ENCODE assay signal across 13 cellular contexts in the genomic region with DNA sequence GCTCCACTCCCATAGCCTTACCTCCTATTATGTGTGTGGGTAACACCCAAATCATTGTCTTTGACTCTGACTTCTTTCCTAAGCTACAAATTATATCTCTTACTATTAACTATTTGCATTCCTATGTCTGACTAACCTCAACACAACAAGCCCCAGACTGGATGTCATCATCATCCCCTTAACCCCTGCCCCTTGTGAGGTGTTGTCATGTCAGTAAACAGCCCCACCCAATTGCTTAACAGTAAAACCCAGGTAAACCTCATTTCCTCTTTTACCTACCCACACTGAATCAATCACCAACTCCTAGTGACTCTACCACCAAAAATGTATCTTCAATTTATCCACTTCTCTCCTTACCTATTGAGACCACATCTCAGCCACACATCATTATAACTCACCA. TPM values are rescaled to one million over a fixed set of nuclear protein-coding genes. Genes with fewer than 3 reads are reported as not detected.
A peak's percentile ranks its signal among the peaks of the same experiment; 100 is the strongest.
DNase-seq lines count a peak whose midpoint lies in the region; ATAC-seq and TF ChIP-seq lines count a peak whose summit lies in the region.
"Had no signal": no experiment of that assay in that cellular context is flagged by ENCODE, and none has a peak within 500 bp of the region (broad histone marks: within the 10 kb centered on the region; RNA-seq: fewer than 3 reads in every experiment).

No MANE protein-coding gene starts in this region.

- TF ChIP-seq POLR2A in gastrocnemius medialis (IDR thresholded peaks at IDR 0.05), result no peak

- no peak for TF ChIP-seq CTCF in fibroblast of pulmonary artery (IDR thresholded peaks at IDR 0.05; ENCODE audit: low read length, missing control alignments)
- no peak for TF ChIP-seq CTCF in type B pancreatic cell (conservative IDR thresholded peaks at IDR 0.05)
- TF ChIP-seq CTCF in gastrocnemius medialis (IDR thresholded peaks at IDR 0.05 in 4 of 5, conservative IDR thresholded peaks at IDR 0.05 in 1 of 5), result no peak

- H3K4me1 ChIP-seq in gastrocnemius medialis, result peaks cover 27 to 52% of the 10 kb centered on the region in 2 donors

- in situ Hi-C loops in gastrocnemius medialis (cut with MboI; ENCODE audit: low sequenced_read_pairs in 4 of 4), result no loop called here

- DNase-seq in stimulated activated naive CD8-positive, alpha-beta T cell treated with anti-CD3 and anti-CD28 coated beads, Interleukin-15, Interleukin-2, amounts not matched to agents 100 U/mL and 50 U/mL, for 24 hours, result no peak
- no peak for DNase-seq in T-helper 17 cell
- peak; percentile 24 for DNase-seq in fibroblast of pulmonary artery (ENCODE audit: low read depth)
- DNase-seq in type B pancreatic cell (ENCODE audit: extremely low spot score, unreplicated experiment), result no peak
- no peak for DNase-seq in gastrocnemius medialis
- DNase-seq in sciatic nerve (ENCODE audit: low spot score), result no peak
- DNase-seq: activated T-cell treated with anti-CD3 and anti-CD28 coated beads, Interleukin-2, amount 50 U/mL, for 1 hour; AML-193; NCI-H2029 treated with DMSO at 0.1 percent for 48 hours; right lobe of liver; tibial artery had no signal

- no peak for ATAC-seq in stimulated activated naive CD8-positive, alpha-beta T cell treated with anti-CD3 and anti-CD28 coated beads, Interleukin-15, Interleukin-2, amounts not matched to agents 100 U/mL and 50 U/mL, for 24 hours
- ATAC-seq in T-helper 17 cell, result no peak
- no peak for ATAC-seq in gastrocnemius medialis
- no peak for ATAC-seq in GM21381 (IDR thresholded peaks at IDR 0.05; ENCODE audit: unreplicated experiment)
- no peak for ATAC-seq in sciatic nerve

- H3K27me3 Mint-ChIP-seq in stimulated activated naive CD8-positive, alpha-beta T cell treated with anti-CD3 and anti-CD28 coated beads, Interleukin-15, Interleukin-2, amounts not matched to agents 100 ng/mL and 50 ng/mL, for 24 hours, result no peaks in the 10 kb centered on the region
- H3K27me3 Mint-ChIP-seq in T-helper 17 cell (no peaks in the 10 kb centered on the region), type B pancreatic cell (no peaks in the 10 kb centered on the region)

- H3K27ac Mint-ChIP-seq in stimulated activated naive CD8-positive, alpha-beta T cell treated with anti-CD3 and anti-CD28 coated beads, Interleukin-15, Interleukin-2, amounts not matched to agents 100 ng/mL and 50 ng/mL, for 24 hours, result no peak overlapping the region
- H3K27ac Mint-ChIP-seq in T-helper 17 cell (peak overlapping the region; percentile 99), type B pancreatic cell (peak overlapping the region; percentile 62)

- H3K9me3 ChIP-seq in T-helper 17 cell (ENCODE audit: control insufficient read depth, low read length, poor library complexity, severe bottlenecking) (no peaks in the 10 kb centered on the region), gastrocnemius medialis (no peaks in the 10 kb centered on the region)
- H3K9me3 ChIP-seq: right lobe of liver, tibial artery had no signal

- peaks cover 18% of the 10 kb centered on the region for H3K36me3 Mint-ChIP-seq in stimulated activated naive CD8-positive, alpha-beta T cell treated with anti-CD3 and anti-CD28 coated beads, Interleukin-15, Interleukin-2, amounts not matched to agents 100 ng/mL and 50 ng/mL, for 24 hours (ENCODE audit: low read depth)
- H3K36me3 Mint-ChIP-seq in T-helper 17 cell (ENCODE audit: low read depth) (peaks cover 8% of the 10 kb centered on the region), type B pancreatic cell (peaks cover 12% of the 10 kb centered on the region)

- intact Hi-C loops in gastrocnemius medialis (cut with DNase I; ENCODE audit: low total_unique reads), result loop anchor here (5.0 kb wide), 1 partner anchor 129 kb away; no protein-coding TSS in a partner anchor
- intact Hi-C loops in sciatic nerve (cut with DNase I), result no loop called here

- H3K4me3 Mint-ChIP-seq in stimulated activated naive CD8-positive, alpha-beta T cell treated with anti-CD3 and anti-CD28 coated beads, Interleukin-15, Interleukin-2, amounts not matched to agents 100 ng/mL and 50 ng/mL, for 24 hours, result peak overlapping the region; percentile 46
- H3K4me3 Mint-ChIP-seq in T-helper 17 cell (no peak overlapping the region), type B pancreatic cell (peak overlapping the region; percentile 35)

- H3K27ac ChIP-seq in gastrocnemius medialis, result no peak overlapping the region
- H3K27ac ChIP-seq: right lobe of liver, tibial artery had no signal

- no peaks in the 10 kb centered on the region for H3K9me3 Mint-ChIP-seq in stimulated activated naive CD8-positive, alpha-beta T cell treated with anti-CD3 and anti-CD28 coated beads, Interleukin-15, Interleukin-2, amounts not matched to agents 100 ng/mL and 50 ng/mL, for 24 hours
- H3K9me3 Mint-ChIP-seq in type B pancreatic cell, result no peaks in the 10 kb centered on the region

- H3K4me1 Mint-ChIP-seq in stimulated activated naive CD8-positive, alpha-beta T cell treated with anti-CD3 and anti-CD28 coated beads, Interleukin-15, Interleukin-2, amounts not matched to agents 100 ng/mL and 50 ng/mL, for 24 hours (ENCODE audit: low read depth), result peaks cover 47% of the 10 kb centered on the region
- H3K4me1 Mint-ChIP-seq in T-helper 17 cell, result peaks cover 37% of the 10 kb centered on the region
- H3K4me1 Mint-ChIP-seq in type B pancreatic cell (ENCODE audit: unreplicated experiment), result peaks cover 28% of the 10 kb centered on the region

- H3K36me3 ChIP-seq in gastrocnemius medialis, result no peaks in the 10 kb centered on the region

- H3K27me3 ChIP-seq in gastrocnemius medialis, result no peaks in the 10 kb centered on the region
- H3K27me3 ChIP-seq: right lobe of liver, tibial artery had no signal

- H3K4me3 ChIP-seq in fibroblast of pulmonary artery (replicated peaks; ENCODE audit: low read depth, low read length) (no peak overlapping the region), gastrocnemius medialis (no peak overlapping the region)
- H3K4me3 ChIP-seq: right lobe of liver, tibial artery had no signal

RNA-seq across cellular contexts. Expression of gene SREK1IP1, which starts 2.4 kb away (rescaled TPM):
- total RNA-seq in T-helper 17 cell (10 to 100 TPM; 16.0 to 19.6 TPM), type B pancreatic cell (ENCODE audit: low replicate concordance) (25.9 and 31.0 TPM in 2 replicates), gastrocnemius medialis (1 to 10 TPM; 2.7 to 7.0 (median 3.9) TPM), sciatic nerve (21.6 TPM)

RNA-seq across cellular contexts. Expression of gene CWC27, which starts 2.6 kb away (rescaled TPM):
- total RNA-seq in T-helper 17 cell (10 to 100 TPM; 17.4 to 18.2 TPM), type B pancreatic cell (ENCODE audit: low replicate concordance) (20.7 and 32.0 TPM in 2 replicates), gastrocnemius medialis (10 to 100 TPM in 1 of 4 donors, 1 to 10 TPM in 3; 8.4 to 10.7 (median 8.6) TPM), sciatic nerve (27.6 TPM)
